2 cellular contexts compared by ENCODE assay signal in the genomic region with DNA sequence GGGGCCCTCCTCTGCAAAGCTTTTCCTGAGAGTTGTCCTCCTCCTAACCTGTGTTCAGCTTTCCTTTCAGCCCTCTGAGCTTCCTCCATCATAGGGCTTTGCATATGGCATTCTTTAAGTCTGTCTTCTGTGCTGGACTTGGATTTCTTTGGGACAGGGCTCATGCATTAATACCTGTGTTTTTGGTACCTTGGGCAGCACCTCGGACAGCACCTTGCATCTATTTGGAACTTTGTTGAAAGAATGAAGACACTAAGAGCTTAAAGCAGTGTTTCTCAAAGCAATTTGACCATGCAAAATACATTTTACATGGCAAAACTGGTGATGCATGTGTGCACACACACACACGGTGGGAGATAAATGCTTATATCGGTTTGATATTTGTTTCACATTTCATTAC.
TF ChIP-seq lines count a peak whose summit lies in the region.

No MANE protein-coding gene starts in this region.

TF ChIP-seq in HCT116, 20 proteins besides CTCF, POLR2A, EP300 and RAD21:
- TF ChIP-seq, protein P1, sequence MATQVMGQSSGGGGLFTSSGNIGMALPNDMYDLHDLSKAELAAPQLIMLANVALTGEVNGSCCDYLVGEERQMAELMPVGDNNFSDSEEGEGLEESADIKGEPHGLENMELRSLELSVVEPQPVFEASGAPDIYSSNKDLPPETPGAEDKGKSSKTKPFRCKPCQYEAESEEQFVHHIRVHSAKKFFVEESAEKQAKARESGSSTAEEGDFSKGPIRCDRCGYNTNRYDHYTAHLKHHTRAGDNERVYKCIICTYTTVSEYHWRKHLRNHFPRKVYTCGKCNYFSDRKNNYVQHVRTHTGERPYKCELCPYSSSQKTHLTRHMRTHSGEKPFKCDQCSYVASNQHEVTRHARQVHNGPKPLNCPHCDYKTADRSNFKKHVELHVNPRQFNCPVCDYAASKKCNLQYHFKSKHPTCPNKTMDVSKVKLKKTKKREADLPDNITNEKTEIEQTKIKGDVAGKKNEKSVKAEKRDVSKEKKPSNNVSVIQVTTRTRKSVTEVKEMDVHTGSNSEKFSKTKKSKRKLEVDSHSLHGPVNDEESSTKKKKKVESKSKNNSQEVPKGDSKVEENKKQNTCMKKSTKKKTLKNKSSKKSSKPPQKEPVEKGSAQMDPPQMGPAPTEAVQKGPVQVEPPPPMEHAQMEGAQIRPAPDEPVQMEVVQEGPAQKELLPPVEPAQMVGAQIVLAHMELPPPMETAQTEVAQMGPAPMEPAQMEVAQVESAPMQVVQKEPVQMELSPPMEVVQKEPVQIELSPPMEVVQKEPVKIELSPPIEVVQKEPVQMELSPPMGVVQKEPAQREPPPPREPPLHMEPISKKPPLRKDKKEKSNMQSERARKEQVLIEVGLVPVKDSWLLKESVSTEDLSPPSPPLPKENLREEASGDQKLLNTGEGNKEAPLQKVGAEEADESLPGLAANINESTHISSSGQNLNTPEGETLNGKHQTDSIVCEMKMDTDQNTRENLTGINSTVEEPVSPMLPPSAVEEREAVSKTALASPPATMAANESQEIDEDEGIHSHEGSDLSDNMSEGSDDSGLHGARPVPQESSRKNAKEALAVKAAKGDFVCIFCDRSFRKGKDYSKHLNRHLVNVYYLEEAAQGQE (IDR thresholded peaks at IDR 0.05; ENCODE audit: low read depth): peak; percentile 67
- TF ChIP-seq EGR1 (IDR thresholded peaks at IDR 0.05; ENCODE audit: low read depth): no peak

TF ChIP-seq in K562, 482 proteins besides CTCF, POLR2A, EP300 and RAD21:
- TF ChIP-seq, protein P2, sequence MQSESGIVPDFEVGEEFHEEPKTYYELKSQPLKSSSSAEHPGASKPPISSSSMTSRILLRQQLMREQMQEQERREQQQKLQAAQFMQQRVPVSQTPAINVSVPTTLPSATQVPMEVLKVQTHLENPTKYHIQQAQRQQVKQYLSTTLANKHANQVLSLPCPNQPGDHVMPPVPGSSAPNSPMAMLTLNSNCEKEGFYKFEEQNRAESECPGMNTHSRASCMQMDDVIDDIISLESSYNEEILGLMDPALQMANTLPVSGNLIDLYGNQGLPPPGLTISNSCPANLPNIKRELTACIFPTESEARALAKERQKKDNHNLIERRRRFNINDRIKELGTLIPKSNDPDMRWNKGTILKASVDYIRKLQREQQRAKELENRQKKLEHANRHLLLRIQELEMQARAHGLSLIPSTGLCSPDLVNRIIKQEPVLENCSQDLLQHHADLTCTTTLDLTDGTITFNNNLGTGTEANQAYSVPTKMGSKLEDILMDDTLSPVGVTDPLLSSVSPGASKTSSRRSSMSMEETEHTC (IDR thresholded peaks at IDR 0.05): no peak
- TF ChIP-seq, protein P1 (CRISPR knock-in tag; IDR thresholded peaks at IDR 0.05; ENCODE audit: low read depth): 0 out of 2 replicates have a peak, but pooled peaks have one; percentile 45
- TF ChIP-seq EHMT2 (IDR thresholded peaks at IDR 0.05) (peak; percentile 88), MIER1 (IDR thresholded peaks at IDR 0.05; ENCODE audit: low read depth) (peak; percentile 77)
- TF ChIP-seq, protein P3, sequence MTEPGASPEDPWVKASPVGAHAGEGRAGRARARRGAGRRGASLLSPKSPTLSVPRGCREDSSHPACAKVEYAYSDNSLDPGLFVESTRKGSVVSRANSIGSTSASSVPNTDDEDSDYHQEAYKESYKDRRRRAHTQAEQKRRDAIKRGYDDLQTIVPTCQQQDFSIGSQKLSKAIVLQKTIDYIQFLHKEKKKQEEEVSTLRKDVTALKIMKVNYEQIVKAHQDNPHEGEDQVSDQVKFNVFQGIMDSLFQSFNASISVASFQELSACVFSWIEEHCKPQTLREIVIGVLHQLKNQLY (CRISPR knock-in tag; conservative IDR thresholded peaks at IDR 0.05): no peak
- TF ChIP-seq, protein P4, sequence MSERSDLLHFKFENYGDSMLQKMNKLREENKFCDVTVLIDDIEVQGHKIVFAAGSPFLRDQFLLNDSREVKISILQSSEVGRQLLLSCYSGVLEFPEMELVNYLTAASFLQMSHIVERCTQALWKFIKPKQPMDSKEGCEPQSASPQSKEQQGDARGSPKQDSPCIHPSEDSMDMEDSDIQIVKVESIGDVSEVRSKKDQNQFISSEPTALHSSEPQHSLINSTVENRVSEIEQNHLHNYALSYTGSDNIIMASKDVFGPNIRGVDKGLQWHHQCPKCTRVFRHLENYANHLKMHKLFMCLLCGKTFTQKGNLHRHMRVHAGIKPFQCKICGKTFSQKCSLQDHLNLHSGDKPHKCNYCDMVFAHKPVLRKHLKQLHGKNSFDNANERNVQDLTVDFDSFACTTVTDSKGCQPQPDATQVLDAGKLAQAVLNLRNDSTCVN (CRISPR knock-in tag; IDR thresholded peaks at IDR 0.05): no peak
